In the genomic region with DNA sequence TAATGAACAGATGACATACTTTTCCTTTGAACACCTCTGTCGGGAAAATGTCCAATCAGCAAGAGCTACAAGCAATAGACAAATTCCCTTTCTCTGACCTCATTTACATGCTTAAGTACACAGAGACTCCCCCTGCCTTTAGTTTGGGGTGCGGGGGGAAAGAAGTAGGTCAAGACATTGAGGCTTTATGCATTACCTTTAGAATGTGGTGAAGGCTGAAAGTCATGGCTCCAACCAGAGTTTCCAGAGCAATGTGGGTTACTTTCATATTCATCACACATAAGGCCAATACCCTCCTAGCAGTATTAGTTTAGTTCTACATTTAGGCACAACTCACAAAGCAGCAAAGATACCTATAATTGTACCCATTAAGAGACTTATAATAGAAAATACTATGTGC, we compare ENCODE assay signal across 8 cellular contexts.
"Had no signal": no experiment of that assay in that cellular context is flagged by ENCODE, and none has a peak within 500 bp of the region (broad histone marks: within the 10 kb centered on the region; RNA-seq: fewer than 3 reads in every experiment).

No MANE protein-coding gene starts in this region.

- H3K27ac ChIP-seq: HL-60 had no signal

- FAIRE-seq: H54, K562 had no signal

- DNase-seq: GOT3, H9, HCEC 1CT, IMR-90, KG1 had no signal

- H3K4me3 ChIP-seq: K562 had no signal

- ATAC-seq: K562 had no signal
